In the genomic region with DNA sequence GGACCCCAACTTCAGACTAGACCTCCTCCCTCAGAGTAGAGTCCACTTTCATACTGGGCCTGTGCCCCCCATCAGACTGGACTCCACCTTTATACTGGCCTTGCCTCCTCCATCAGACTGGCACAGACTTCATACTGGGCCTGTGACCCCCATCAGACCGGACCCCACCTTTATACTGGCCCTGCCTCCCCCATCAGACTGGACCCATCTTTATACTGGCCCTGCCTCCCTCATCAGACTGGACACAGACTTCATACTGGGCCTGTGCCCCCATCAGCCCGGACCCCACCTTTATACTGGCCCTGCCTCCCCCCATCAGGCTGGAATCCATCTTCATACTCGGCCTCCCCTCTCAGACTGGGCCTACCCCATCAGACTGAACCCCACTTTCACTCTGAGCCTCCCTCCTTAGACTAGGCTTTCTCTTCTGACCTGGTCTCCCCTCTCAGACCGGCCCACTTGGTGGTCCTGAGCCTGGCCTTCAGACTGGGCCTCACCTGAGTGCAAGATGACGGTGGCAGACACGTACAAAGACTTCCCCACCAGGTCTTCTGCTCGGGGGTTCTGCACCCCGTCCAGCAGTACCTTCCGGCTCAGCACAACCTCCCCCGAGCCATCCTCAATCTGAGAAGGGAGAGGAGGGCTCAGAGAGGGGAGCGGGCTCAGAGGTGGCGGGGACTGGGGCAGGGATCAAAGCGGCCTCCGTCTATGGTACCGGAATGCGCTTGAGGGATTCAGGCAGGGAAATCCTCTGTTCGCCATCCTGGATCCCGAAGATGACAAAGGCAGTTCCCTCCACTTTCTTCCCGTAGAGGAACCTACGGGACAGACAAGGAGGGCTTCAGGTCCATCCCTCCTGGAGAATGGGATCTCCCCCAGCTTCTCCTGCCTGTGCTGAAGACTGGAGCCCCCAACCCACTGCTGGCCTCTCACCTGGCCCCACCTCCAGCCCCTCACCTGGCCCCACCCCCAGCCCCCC, we compare ENCODE assay signal across 26 cellular contexts. TPM values are rescaled to one million over a fixed set of nuclear protein-coding genes. Genes with fewer than 3 reads are reported as not detected.
DNase-seq lines count a peak whose midpoint lies in the region; ATAC-seq and TF ChIP-seq lines count a peak whose summit lies in the region.
"Had no signal": no experiment of that assay in that cellular context is flagged by ENCODE, and none has a peak within 500 bp of the region (broad histone marks: within the 10 kb centered on the region; RNA-seq: fewer than 3 reads in every experiment).

No MANE protein-coding gene starts in this region.

- no peaks in the 10 kb centered on the region for H3K9me3 ChIP-seq in lower lobe of right lung
- H3K9me3 ChIP-seq: BLaER1 treated with 17β-estradiol and CSF1 and Interleukin-3, amounts not matched to agents 10 nM and 100 nM; SJCRH30 had no signal

- peaks cover 17% of the 10 kb centered on the region for H3K4me1 Mint-ChIP-seq in activated CD4-positive, alpha-beta T cell treated with anti-CD3 and anti-CD28 coated beads, Interleukin-2, amount 10 ng/mL, durations not matched to agents 24 days and 14 days
- H3K4me1 Mint-ChIP-seq in activated CD4-positive, alpha-beta T cell treated with anti-CD3 and anti-CD28 coated beads, Interleukin-2, amount 10 ng/mL, durations not matched to agents 7 days and 5 days = peaks cover 13% of the 10 kb centered on the region
- peaks cover 15 to 19% of the 10 kb centered on the region in 2 donors for H3K4me1 Mint-ChIP-seq in natural killer cell treated with Interleukin-12 subunit alpha and Interleukin-12 subunit beta and Interleukin-15 and Interleukin-18, amount 100 ng/mL, for 72 hours (ENCODE audit: low read depth in 2 of 2)
- H3K4me1 Mint-ChIP-seq in natural killer cell = peaks cover 12 to 25% of the 10 kb centered on the region in 2 donors

- no peaks in the 10 kb centered on the region for H3K4me1 ChIP-seq in lower lobe of right lung
- H3K4me1 ChIP-seq: BLaER1 treated with 17β-estradiol and CSF1 and Interleukin-3, amounts not matched to agents 10 nM and 100 nM; SJCRH30 had no signal

- no peak for DNase-seq in activated CD4-positive, alpha-beta T cell treated with anti-CD3 and anti-CD28 coated beads, Interleukin-2, amount 10 ng/mL, durations not matched to agents 24 days and 14 days
- no peak for DNase-seq in activated CD4-positive, alpha-beta T cell treated with anti-CD3 and anti-CD28 coated beads, Interleukin-2, amount 10 ng/mL, durations not matched to agents 7 days and 5 days
- peak; percentile 57 for DNase-seq in natural killer cell treated with Interleukin-12 subunit alpha and Interleukin-12 subunit beta and Interleukin-15 and Interleukin-18, amount 100 ng/mL, for 72 hours (ENCODE audit: low spot score)
- no peak for DNase-seq in natural killer cell
- DNase-seq in lower lobe of right lung = peak; percentile 30
- DNase-seq in KBM-7 = no peak
- DNase-seq in effector CD8-positive, alpha-beta T cell (lab: John Stamatoyannopoulos, UW) = no peak
- no peak for DNase-seq in kidney glomerular epithelial cell (lab: John Stamatoyannopoulos, UW)
- DNase-seq: CD8-positive, alpha-beta T cell; DMS153; GOT3; IMR-90; Karpas-422; MV-4-11; NCI-H1105 treated with DMSO at 0.1 percent for 48 hours; NCI-H2029 treated with DMSO at 0.1 percent for 48 hours; NCI-H226; NCI-H510A treated with DMSO at 0.1 percent for 48 hours; NCI-H82; SJCRH30 had no signal

- H3K4me3 Mint-ChIP-seq in activated CD4-positive, alpha-beta T cell treated with anti-CD3 and anti-CD28 coated beads, Interleukin-2, amount 10 ng/mL, durations not matched to agents 24 days and 14 days = no peak overlapping the region
- H3K4me3 Mint-ChIP-seq in activated CD4-positive, alpha-beta T cell treated with anti-CD3 and anti-CD28 coated beads, Interleukin-2, amount 10 ng/mL, durations not matched to agents 7 days and 5 days = no peak overlapping the region
- no peak overlapping the region for H3K4me3 Mint-ChIP-seq in natural killer cell treated with Interleukin-12 subunit alpha and Interleukin-12 subunit beta and Interleukin-15 and Interleukin-18, amount 100 ng/mL, for 72 hours
- no peak overlapping the region for H3K4me3 Mint-ChIP-seq in natural killer cell
- H3K4me3 Mint-ChIP-seq: CD8-positive, alpha-beta T cell had no signal

- no peaks in the 10 kb centered on the region for H3K36me3 Mint-ChIP-seq in activated CD4-positive, alpha-beta T cell treated with anti-CD3 and anti-CD28 coated beads, Interleukin-2, amount 10 ng/mL, durations not matched to agents 24 days and 14 days (ENCODE audit: low read depth)
- no peaks in the 10 kb centered on the region for H3K36me3 Mint-ChIP-seq in activated CD4-positive, alpha-beta T cell treated with anti-CD3 and anti-CD28 coated beads, Interleukin-2, amount 10 ng/mL, durations not matched to agents 7 days and 5 days (ENCODE audit: low read depth)
- H3K36me3 Mint-ChIP-seq in natural killer cell treated with Interleukin-12 subunit alpha and Interleukin-12 subunit beta and Interleukin-15 and Interleukin-18, amount 100 ng/mL, for 72 hours = peaks cover 7% of the 10 kb centered on the region
- H3K36me3 Mint-ChIP-seq in natural killer cell = no peaks in the 10 kb centered on the region
- H3K36me3 Mint-ChIP-seq: CD8-positive, alpha-beta T cell had no signal

- intact Hi-C loops in activated CD4-positive, alpha-beta T cell treated with anti-CD3 and anti-CD28 coated beads, Interleukin-2, amount 10 ng/mL, durations not matched to agents 24 days and 14 days (cut with micrococcal nuclease) = no loop called here
- intact Hi-C loops in natural killer cell (cut with micrococcal nuclease) = no loop called here
- intact Hi-C loops in lower lobe of right lung (cut with DNase I) = no loop called here

- POLR2A ChIA-PET in activated CD4-positive, alpha-beta T cell treated with anti-CD3 and anti-CD28 coated beads, Interleukin-2, amount 10 ng/mL, durations not matched to agents 7 days and 5 days (lab: Charles Lee) = no interaction called here

- TF ChIP-seq CTCF in natural killer cell (IDR thresholded peaks at IDR 0.05) (no peak), lower lobe of right lung (IDR thresholded peaks at IDR 0.05) (no peak)

- no peaks in the 10 kb centered on the region for H3K9me3 Mint-ChIP-seq in activated CD4-positive, alpha-beta T cell treated with anti-CD3 and anti-CD28 coated beads, Interleukin-2, amount 10 ng/mL, durations not matched to agents 24 days and 14 days
- peaks cover 4% of the 10 kb centered on the region for H3K9me3 Mint-ChIP-seq in activated CD4-positive, alpha-beta T cell treated with anti-CD3 and anti-CD28 coated beads, Interleukin-2, amount 10 ng/mL, durations not matched to agents 7 days and 5 days
- H3K9me3 Mint-ChIP-seq in natural killer cell treated with Interleukin-12 subunit alpha and Interleukin-12 subunit beta and Interleukin-15 and Interleukin-18, amount 100 ng/mL, for 72 hours = peaks cover 5% of the 10 kb centered on the region
- H3K9me3 Mint-ChIP-seq in natural killer cell = no peaks in the 10 kb centered on the region
- H3K9me3 Mint-ChIP-seq: CD8-positive, alpha-beta T cell had no signal

- CTCF ChIA-PET in activated CD4-positive, alpha-beta T cell treated with anti-CD3 and anti-CD28 coated beads, Interleukin-2, amount 10 ng/mL, durations not matched to agents 7 days and 5 days (lab: Charles Lee) = no interaction called here

- in situ Hi-C loops in KBM-7 (cut with MboI; ENCODE audit: low pct_unique_long_range_greater_than_20kb, low sequenced_read_pairs) = no loop called here

- H3K27me3 ChIP-seq in lower lobe of right lung (ENCODE audit: low read depth) = peaks cover 3% of the 10 kb centered on the region
- H3K27me3 ChIP-seq: SJCRH30 had no signal

- no peak overlapping the region for H3K4me3 ChIP-seq in lower lobe of right lung
- H3K4me3 ChIP-seq: BLaER1 treated with 17β-estradiol and CSF1 and Interleukin-3, amounts not matched to agents 10 nM and 100 nM; SJCRH30 had no signal

- peak overlapping the region; percentile 74 for H3K27ac Mint-ChIP-seq in activated CD4-positive, alpha-beta T cell treated with anti-CD3 and anti-CD28 coated beads, Interleukin-2, amount 10 ng/mL, durations not matched to agents 24 days and 14 days
- no peak overlapping the region for H3K27ac Mint-ChIP-seq in activated CD4-positive, alpha-beta T cell treated with anti-CD3 and anti-CD28 coated beads, Interleukin-2, amount 10 ng/mL, durations not matched to agents 7 days and 5 days
- H3K27ac Mint-ChIP-seq in natural killer cell treated with Interleukin-12 subunit alpha and Interleukin-12 subunit beta and Interleukin-15 and Interleukin-18, amount 100 ng/mL, for 72 hours = no peak overlapping the region
- no peak overlapping the region for H3K27ac Mint-ChIP-seq in natural killer cell
- H3K27ac Mint-ChIP-seq: CD8-positive, alpha-beta T cell had no signal

- peak in 1 of 2 donors; percentile 41 for ATAC-seq in natural killer cell treated with Interleukin-12 subunit alpha and Interleukin-12 subunit beta and Interleukin-15 and Interleukin-18, amount 100 ng/mL, for 72 hours
- ATAC-seq in natural killer cell = no peak
- ATAC-seq in lower lobe of right lung = no peak
- ATAC-seq: CD8-positive, alpha-beta T cell; HCT116; Panc1 had no signal

- no peak overlapping the region for H3K27ac ChIP-seq in lower lobe of right lung
- H3K27ac ChIP-seq: 22Rv1; BLaER1 treated with 17β-estradiol and CSF1 and Interleukin-3, amounts not matched to agents 10 nM and 100 nM; SJCRH30 had no signal

- peaks cover 48% of the 10 kb centered on the region for H3K36me3 ChIP-seq in lower lobe of right lung
- H3K36me3 ChIP-seq: SJCRH30 had no signal

- peaks cover 45% of the 10 kb centered on the region for H3K27me3 Mint-ChIP-seq in activated CD4-positive, alpha-beta T cell treated with anti-CD3 and anti-CD28 coated beads, Interleukin-2, amount 10 ng/mL, durations not matched to agents 24 days and 14 days
- H3K27me3 Mint-ChIP-seq in activated CD4-positive, alpha-beta T cell treated with anti-CD3 and anti-CD28 coated beads, Interleukin-2, amount 10 ng/mL, durations not matched to agents 7 days and 5 days = peaks cover 40% of the 10 kb centered on the region
- peaks cover 16 to 35% of the 10 kb centered on the region in 2 donors for H3K27me3 Mint-ChIP-seq in natural killer cell treated with Interleukin-12 subunit alpha and Interleukin-12 subunit beta and Interleukin-15 and Interleukin-18, amount 100 ng/mL, for 72 hours
- H3K27me3 Mint-ChIP-seq in natural killer cell (ENCODE audit: low read depth in 2 of 2) = peaks cover 27 to 28% of the 10 kb centered on the region in 2 donors

RNA-seq across cellular contexts. Expression of gene C3, which starts 7.5 kb away (rescaled TPM):
- total RNA-seq in activated CD4-positive, alpha-beta T cell treated with anti-CD3 and anti-CD28 coated beads, Interleukin-2, amount 10 ng/mL, durations not matched to agents 24 days and 14 days = 4.8 and 5.3 TPM in 2 replicates
- total RNA-seq in activated CD4-positive, alpha-beta T cell treated with anti-CD3 and anti-CD28 coated beads, Interleukin-2, amount 10 ng/mL, durations not matched to agents 7 days and 5 days = not detected
- 1 to 10 TPM; 3.5 to 9.2 TPM for total RNA-seq in natural killer cell treated with Interleukin-12 subunit alpha and Interleukin-12 subunit beta and Interleukin-15 and Interleukin-18, amount 100 ng/mL, for 72 hours
- total RNA-seq in natural killer cell (1 to 10 TPM in 1 of 3 donors, under 1 TPM in 1, not detected in 1; 0.38 to 5.5 TPM), lower lobe of right lung (1,321 TPM)
- total RNA-seq: CD8-positive, alpha-beta T cell; IMR-90; SJCRH30 had no signal

RNA-seq across cellular contexts. Expression of gene GPR108, which starts 24.4 kb away (rescaled TPM):
- 97.7 and 107 TPM in 2 replicates for total RNA-seq in activated CD4-positive, alpha-beta T cell treated with anti-CD3 and anti-CD28 coated beads, Interleukin-2, amount 10 ng/mL, durations not matched to agents 24 days and 14 days
- total RNA-seq in activated CD4-positive, alpha-beta T cell treated with anti-CD3 and anti-CD28 coated beads, Interleukin-2, amount 10 ng/mL, durations not matched to agents 7 days and 5 days = 10 to 100 TPM; 64.6 TPM
- 10 to 100 TPM; 67.4 to 70.4 TPM for total RNA-seq in natural killer cell treated with Interleukin-12 subunit alpha and Interleukin-12 subunit beta and Interleukin-15 and Interleukin-18, amount 100 ng/mL, for 72 hours
- total RNA-seq in natural killer cell (10 to 100 TPM; 66.1 to 78.0 (median 76.9) TPM), lower lobe of right lung (87.0 TPM)

RNA-seq across cellular contexts. Expression of gene TRIP10, which starts 26.5 kb away (rescaled TPM):
- 66.3 and 67.7 TPM in 2 replicates for total RNA-seq in activated CD4-positive, alpha-beta T cell treated with anti-CD3 and anti-CD28 coated beads, Interleukin-2, amount 10 ng/mL, durations not matched to agents 24 days and 14 days
- total RNA-seq in activated CD4-positive, alpha-beta T cell treated with anti-CD3 and anti-CD28 coated beads, Interleukin-2, amount 10 ng/mL, durations not matched to agents 7 days and 5 days = 10 to 100 TPM; 11.1 to 11.2 TPM
- total RNA-seq in natural killer cell treated with Interleukin-12 subunit alpha and Interleukin-12 subunit beta and Interleukin-15 and Interleukin-18, amount 100 ng/mL, for 72 hours = 10 to 100 TPM; 44.8 to 76.5 TPM
- total RNA-seq in natural killer cell (1 to 10 TPM; 1.0 to 5.2 (median 3.3) TPM), lower lobe of right lung (65.8 TPM)

RNA-seq across cellular contexts. Expression of gene TNFSF14, which starts 43.0 kb away (rescaled TPM):
- total RNA-seq in activated CD4-positive, alpha-beta T cell treated with anti-CD3 and anti-CD28 coated beads, Interleukin-2, amount 10 ng/mL, durations not matched to agents 24 days and 14 days = 172 and 173 TPM in 2 replicates
- total RNA-seq in activated CD4-positive, alpha-beta T cell treated with anti-CD3 and anti-CD28 coated beads, Interleukin-2, amount 10 ng/mL, durations not matched to agents 7 days and 5 days = 10 to 100 TPM; 20.2 to 20.8 TPM
- 10 to 100 TPM in 1 of 2 donors, 1 to 10 TPM in 1; 4.5 to 11.3 TPM for total RNA-seq in natural killer cell treated with Interleukin-12 subunit alpha and Interleukin-12 subunit beta and Interleukin-15 and Interleukin-18, amount 100 ng/mL, for 72 hours
- 10 to 100 TPM; 10.8 to 20.0 (median 11.8) TPM for total RNA-seq in natural killer cell
- 3.3 TPM for total RNA-seq in lower lobe of right lung
- total RNA-seq: G401, IMR-90, M059J, SJCRH30 had no signal

RNA-seq across cellular contexts. Expression of gene SH2D3A, which starts 54.3 kb away (rescaled TPM):
- total RNA-seq in activated CD4-positive, alpha-beta T cell treated with anti-CD3 and anti-CD28 coated beads, Interleukin-2, amount 10 ng/mL, durations not matched to agents 24 days and 14 days = 9.8 and 11.0 TPM in 2 replicates
- total RNA-seq in activated CD4-positive, alpha-beta T cell treated with anti-CD3 and anti-CD28 coated beads, Interleukin-2, amount 10 ng/mL, durations not matched to agents 7 days and 5 days = 10 to 100 TPM; 31.5 to 35.2 TPM
- total RNA-seq in natural killer cell treated with Interleukin-12 subunit alpha and Interleukin-12 subunit beta and Interleukin-15 and Interleukin-18, amount 100 ng/mL, for 72 hours = 10 to 100 TPM; 15.2 to 17.8 TPM
- total RNA-seq in natural killer cell (10 to 100 TPM; 14.6 to 20.1 (median 15.3) TPM), lower lobe of right lung (21.2 TPM)
- total RNA-seq: M059J, SJCRH30 had no signal

Comparison
In these comparisons a context has a peak if more than half of its experiments do, and no peak if none do; other contexts are left out.
1. DNase-seq: peak in natural killer cell treated with Interleukin-12 subunit alpha and Interleukin-12 subunit beta and Interleukin-15 and Interleukin-18, amount 100 ng/mL, for 72 hours (single experiment) and lower lobe of right lung (single experiment); none in activated CD4-positive, alpha-beta T cell treated with anti-CD3 and anti-CD28 coated beads, Interleukin-2, amount 10 ng/mL, durations not matched to agents 24 days and 14 days (single experiment), activated CD4-positive, alpha-beta T cell treated with anti-CD3 and anti-CD28 coated beads, Interleukin-2, amount 10 ng/mL, durations not matched to agents 7 days and 5 days (single experiment), natural killer cell (single experiment), KBM-7 (single experiment), effector CD8-positive, alpha-beta T cell (single experiment) and kidney glomerular epithelial cell (single experiment).
2. RNA of gene C3, which starts 7.5 kb away (total RNA-seq): 1,321 TPM in lower lobe of right lung (single experiment); 3.5 to 9.2 TPM in natural killer cell treated with Interleukin-12 subunit alpha and Interleukin-12 subunit beta and Interleukin-15 and Interleukin-18, amount 100 ng/mL, for 72 hours, 4.8 to 5.3 TPM in activated CD4-positive, alpha-beta T cell treated with anti-CD3 and anti-CD28 coated beads, Interleukin-2, amount 10 ng/mL, durations not matched to agents 24 days and 14 days, 0.38 to 5.5 TPM in natural killer cell and not detected in activated CD4-positive, alpha-beta T cell treated with anti-CD3 and anti-CD28 coated beads, Interleukin-2, amount 10 ng/mL, durations not matched to agents 7 days and 5 days; every median in the first group is over 100 times any median in the second.